1 cellular context compared by ENCODE assay signal in genomic region chr19:3185482-3186376, GRCh38.
TF ChIP-seq lines count a peak whose summit lies in the region.

Gene NCLN, plus strand, starts transcription at chr19:3185930. Its CDS starts 101 bp downstream, at chr19:3186031.

TF ChIP-seq in HepG2, 621 proteins besides CTCF, POLR2A, EP300 and RAD21 (continued from another document and continues in another):
- TF ChIP-seq RBM39 (IDR thresholded peaks at IDR 0.05; ENCODE audit: low read depth, low read length, poor library complexity, severe bottlenecking) (peak; percentile 5), ZNF644 (CRISPR knock-in tag; IDR thresholded peaks at IDR 0.05; ENCODE audit: low read depth) (no peak), NCOR1 (IDR thresholded peaks at IDR 0.05; ENCODE audit: borderline replicate concordance, low read length) (peak; percentile 38; the same call in 1 of the 2 replicates), ZNF205 (CRISPR knock-in tag; IDR thresholded peaks at IDR 0.05) (no peak), MAFK (conservative IDR thresholded peaks at IDR 0.05 in 1 of 2, IDR thresholded peaks at IDR 0.05 in 1 of 2; ENCODE audit: low read length in 2 of 2) (no peak; a peak in 1 of 4 replicates), SIN3B (IDR thresholded peaks at IDR 0.05; ENCODE audit: low read length) (no peak; the same call in none of the 2 replicates), CSRNP2 (CRISPR knock-in tag; conservative IDR thresholded peaks at IDR 0.05; ENCODE audit: low read depth) (no peak), EEA1 (CRISPR knock-in tag; IDR thresholded peaks at IDR 0.05; ENCODE audit: borderline replicate concordance) (no peak), ZNF878 (CRISPR knock-in tag; IDR thresholded peaks at IDR 0.05) (no peak), CREBL2 (CRISPR knock-in tag; IDR thresholded peaks at IDR 0.05; ENCODE audit: borderline replicate concordance) (peak; percentile 4; the same call in 1 of the 2 replicates), HCFC1 (IDR thresholded peaks at IDR 0.05; ENCODE audit: low read depth, low read length) (peak; percentile 93), ZBTB33 (CRISPR knock-in tag; IDR thresholded peaks at IDR 0.05) (no peak), ZNF484 (CRISPR knock-in tag; IDR thresholded peaks at IDR 0.05; ENCODE audit: borderline replicate concordance, low read depth) (no peak), SP2 (CRISPR knock-in tag; IDR thresholded peaks at IDR 0.05) (no peak; the same call in 1 of the 2 replicates), MAFF (IDR thresholded peaks at IDR 0.05; ENCODE audit: low read depth, low read length) (no peak), TCF7L2 (IDR thresholded peaks at IDR 0.05; ENCODE audit: low read depth, low read length) (no peak), SUZ12 (IDR thresholded peaks at IDR 0.05; ENCODE audit: low read depth, low read length) (peak; percentile 78), NR2C2 (CRISPR knock-in tag; IDR thresholded peaks at IDR 0.05; ENCODE audit: borderline replicate concordance) (peak; percentile 98), KMT2B (CRISPR knock-in tag; IDR thresholded peaks at IDR 0.05) (no peak; the same call in 1 of the 2 replicates), CREM (IDR thresholded peaks at IDR 0.05) (peak; percentile 99), CREM (CRISPR knock-in tag; IDR thresholded peaks at IDR 0.05) (no peak), ATM (IDR thresholded peaks at IDR 0.05; ENCODE audit: borderline replicate concordance) (no peak), ZNF546 (CRISPR knock-in tag; conservative IDR thresholded peaks at IDR 0.05) (no peak), FOXA3 (CRISPR knock-in tag; IDR thresholded peaks at IDR 0.05) (peak; percentile 36; the same call in 1 of the 2 replicates), TEF (CRISPR knock-in tag; IDR thresholded peaks at IDR 0.05) (no peak), HNRNPK (IDR thresholded peaks at IDR 0.05; ENCODE audit: low read depth, low read length, poor library complexity, severe bottlenecking) (no peak), ESRRA (CRISPR knock-in tag; IDR thresholded peaks at IDR 0.05; ENCODE audit: low read depth) (no peak), SOX6 (IDR thresholded peaks at IDR 0.05) (no peak), SOX6 (CRISPR knock-in tag; IDR thresholded peaks at IDR 0.05) (peak; percentile 18; the same call in 1 of the 2 replicates), ZFP41 (CRISPR knock-in tag; IDR thresholded peaks at IDR 0.05; ENCODE audit: borderline replicate concordance) (no peak), ARNTL (CRISPR knock-in tag; IDR thresholded peaks at IDR 0.05) (0 out of 2 replicates have a peak, but pooled peaks have one; percentile 59), ZNF564 (CRISPR knock-in tag; IDR thresholded peaks at IDR 0.05) (no peak), CBX5 (CRISPR knock-in tag; IDR thresholded peaks at IDR 0.05; ENCODE audit: borderline replicate concordance) (no peak), HOMEZ (CRISPR knock-in tag; IDR thresholded peaks at IDR 0.05; ENCODE audit: low read depth) (no peak), SP1 (IDR thresholded peaks at IDR 0.05) (no peak), SP1 (CRISPR knock-in tag; IDR thresholded peaks at IDR 0.05) (no peak; the same call in 1 of the 2 replicates), ZBTB37 (CRISPR knock-in tag; IDR thresholded peaks at IDR 0.05) (no peak), ARID5B (CRISPR knock-in tag; IDR thresholded peaks at IDR 0.05) (no peak; the same call in 1 of the 2 replicates), ARID2 (CRISPR knock-in tag; IDR thresholded peaks at IDR 0.05; ENCODE audit: borderline replicate concordance) (no peak), DDIT3 (CRISPR knock-in tag; IDR thresholded peaks at IDR 0.05) (no peak), NPAS2 (CRISPR knock-in tag; IDR thresholded peaks at IDR 0.05; ENCODE audit: borderline replicate concordance) (no peak), ZNF557 (CRISPR knock-in tag; IDR thresholded peaks at IDR 0.05) (no peak), THRA (CRISPR knock-in tag; IDR thresholded peaks at IDR 0.05; ENCODE audit: borderline replicate concordance) (no peak; the same call in 1 of the 2 replicates), ZNF589 (CRISPR knock-in tag; conservative IDR thresholded peaks at IDR 0.05) (no peak), PRDM4 (CRISPR knock-in tag; IDR thresholded peaks at IDR 0.05; ENCODE audit: borderline replicate concordance) (no peak), HNRNPH1 (optimal IDR thresholded peaks at IDR 0.05; ENCODE audit: low read depth, low read length) (no peak), RELA (CRISPR knock-in tag; IDR thresholded peaks at IDR 0.05) (no peak), ZNF207 (IDR thresholded peaks at IDR 0.05; ENCODE audit: borderline replicate concordance) (no peak), ONECUT2 (CRISPR knock-in tag; IDR thresholded peaks at IDR 0.05) (no peak), REPIN1 (CRISPR knock-in tag; IDR thresholded peaks at IDR 0.05; ENCODE audit: borderline replicate concordance, low read depth) (peak; percentile 7; the same call in 1 of the 2 replicates), ZNF749 (CRISPR knock-in tag; IDR thresholded peaks at IDR 0.05; ENCODE audit: borderline replicate concordance) (peak; percentile 64; the same call in 1 of the 2 replicates), PCBP1 (IDR thresholded peaks at IDR 0.05; ENCODE audit: borderline replicate concordance, low read depth, low read length) (no peak)
